ENCODE assay signal across 1 cellular context in the genomic region with DNA sequence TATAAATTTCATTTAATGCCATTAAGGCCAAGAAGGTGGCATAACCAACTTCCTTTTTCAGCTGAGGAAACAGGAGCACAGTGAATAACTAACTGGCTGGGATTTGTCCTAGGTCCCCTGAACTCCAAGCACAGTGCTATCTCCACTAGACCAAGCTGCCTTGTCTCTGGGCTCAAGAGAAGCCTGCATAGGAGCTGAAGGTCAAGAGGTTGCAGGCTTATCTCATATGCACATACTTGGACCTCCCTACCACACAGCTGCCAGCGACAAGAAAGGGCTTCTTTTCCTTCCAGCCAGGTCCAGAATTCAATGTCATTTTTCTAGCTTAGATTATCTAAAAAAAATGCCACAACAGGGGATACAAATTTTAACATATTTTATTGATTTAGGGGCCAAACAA.
TF ChIP-seq lines count a peak whose summit lies in the region.

No MANE protein-coding gene starts in this region.

TF ChIP-seq in K562, 482 proteins besides CTCF, POLR2A, EP300 and RAD21 (continued from another document and continues in another):
- TF ChIP-seq, protein P1, sequence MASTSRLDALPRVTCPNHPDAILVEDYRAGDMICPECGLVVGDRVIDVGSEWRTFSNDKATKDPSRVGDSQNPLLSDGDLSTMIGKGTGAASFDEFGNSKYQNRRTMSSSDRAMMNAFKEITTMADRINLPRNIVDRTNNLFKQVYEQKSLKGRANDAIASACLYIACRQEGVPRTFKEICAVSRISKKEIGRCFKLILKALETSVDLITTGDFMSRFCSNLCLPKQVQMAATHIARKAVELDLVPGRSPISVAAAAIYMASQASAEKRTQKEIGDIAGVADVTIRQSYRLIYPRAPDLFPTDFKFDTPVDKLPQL (IDR thresholded peaks at IDR 0.05; ENCODE audit: extremely low read depth, insufficient read length): no peak
- TF ChIP-seq TEAD1 (CRISPR knock-in tag; IDR thresholded peaks at IDR 0.05): peak; percentile 59 to 82; a peak in 2 of 4 replicates
- no peak for TF ChIP-seq RFX1 (IDR thresholded peaks at IDR 0.05)
- no peak for TF ChIP-seq RFX7 (CRISPR knock-in tag; IDR thresholded peaks at IDR 0.05)
- no peak for TF ChIP-seq ZNF282 (CRISPR knock-in tag; IDR thresholded peaks at IDR 0.05)
- TF ChIP-seq HCFC1 (IDR thresholded peaks at IDR 0.05; ENCODE audit: low read depth, low read length): no peak; the same call in 1 of the 2 replicates
- no peak for TF ChIP-seq FOXJ3 (CRISPR knock-in tag; IDR thresholded peaks at IDR 0.05)
- TF ChIP-seq, protein P2, sequence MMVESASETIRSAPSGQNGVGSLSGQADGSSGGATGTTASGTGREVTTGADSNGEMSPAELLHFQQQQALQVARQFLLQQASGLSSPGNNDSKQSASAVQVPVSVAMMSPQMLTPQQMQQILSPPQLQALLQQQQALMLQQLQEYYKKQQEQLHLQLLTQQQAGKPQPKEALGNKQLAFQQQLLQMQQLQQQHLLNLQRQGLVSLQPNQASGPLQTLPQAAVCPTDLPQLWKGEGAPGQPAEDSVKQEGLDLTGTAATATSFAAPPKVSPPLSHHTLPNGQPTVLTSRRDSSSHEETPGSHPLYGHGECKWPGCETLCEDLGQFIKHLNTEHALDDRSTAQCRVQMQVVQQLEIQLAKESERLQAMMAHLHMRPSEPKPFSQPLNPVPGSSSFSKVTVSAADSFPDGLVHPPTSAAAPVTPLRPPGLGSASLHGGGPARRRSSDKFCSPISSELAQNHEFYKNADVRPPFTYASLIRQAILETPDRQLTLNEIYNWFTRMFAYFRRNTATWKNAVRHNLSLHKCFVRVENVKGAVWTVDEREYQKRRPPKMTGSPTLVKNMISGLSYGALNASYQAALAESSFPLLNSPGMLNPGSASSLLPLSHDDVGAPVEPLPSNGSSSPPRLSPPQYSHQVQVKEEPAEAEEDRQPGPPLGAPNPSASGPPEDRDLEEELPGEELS (CRISPR knock-in tag; IDR thresholded peaks at IDR 0.05; ENCODE audit: borderline replicate concordance): no peak
- no peak for TF ChIP-seq ZNF311 (CRISPR knock-in tag; IDR thresholded peaks at IDR 0.05)
- no peak for TF ChIP-seq FOXP1 (CRISPR knock-in tag; IDR thresholded peaks at IDR 0.05)
- TF ChIP-seq, protein P3, sequence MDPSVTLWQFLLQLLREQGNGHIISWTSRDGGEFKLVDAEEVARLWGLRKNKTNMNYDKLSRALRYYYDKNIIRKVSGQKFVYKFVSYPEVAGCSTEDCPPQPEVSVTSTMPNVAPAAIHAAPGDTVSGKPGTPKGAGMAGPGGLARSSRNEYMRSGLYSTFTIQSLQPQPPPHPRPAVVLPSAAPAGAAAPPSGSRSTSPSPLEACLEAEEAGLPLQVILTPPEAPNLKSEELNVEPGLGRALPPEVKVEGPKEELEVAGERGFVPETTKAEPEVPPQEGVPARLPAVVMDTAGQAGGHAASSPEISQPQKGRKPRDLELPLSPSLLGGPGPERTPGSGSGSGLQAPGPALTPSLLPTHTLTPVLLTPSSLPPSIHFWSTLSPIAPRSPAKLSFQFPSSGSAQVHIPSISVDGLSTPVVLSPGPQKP (CRISPR knock-in tag; IDR thresholded peaks at IDR 0.05): no peak
- no peak for TF ChIP-seq COPS2 (conservative IDR thresholded peaks at IDR 0.05)
- TF ChIP-seq, protein P4, sequence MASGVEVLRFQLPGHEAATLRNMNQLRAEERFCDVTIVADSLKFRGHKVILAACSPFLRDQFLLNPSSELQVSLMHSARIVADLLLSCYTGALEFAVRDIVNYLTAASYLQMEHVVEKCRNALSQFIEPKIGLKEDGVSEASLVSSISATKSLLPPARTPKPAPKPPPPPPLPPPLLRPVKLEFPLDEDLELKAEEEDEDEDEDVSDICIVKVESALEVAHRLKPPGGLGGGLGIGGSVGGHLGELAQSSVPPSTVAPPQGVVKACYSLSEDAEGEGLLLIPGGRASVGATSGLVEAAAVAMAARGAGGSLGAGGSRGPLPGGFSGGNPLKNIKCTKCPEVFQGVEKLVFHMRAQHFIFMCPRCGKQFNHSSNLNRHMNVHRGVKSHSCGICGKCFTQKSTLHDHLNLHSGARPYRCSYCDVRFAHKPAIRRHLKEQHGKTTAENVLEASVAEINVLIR (CRISPR knock-in tag; IDR thresholded peaks at IDR 0.05): no peak
- TF ChIP-seq NCOA4 (IDR thresholded peaks at IDR 0.05; ENCODE audit: partially characterized antibody): no peak
- TF ChIP-seq, protein P5, sequence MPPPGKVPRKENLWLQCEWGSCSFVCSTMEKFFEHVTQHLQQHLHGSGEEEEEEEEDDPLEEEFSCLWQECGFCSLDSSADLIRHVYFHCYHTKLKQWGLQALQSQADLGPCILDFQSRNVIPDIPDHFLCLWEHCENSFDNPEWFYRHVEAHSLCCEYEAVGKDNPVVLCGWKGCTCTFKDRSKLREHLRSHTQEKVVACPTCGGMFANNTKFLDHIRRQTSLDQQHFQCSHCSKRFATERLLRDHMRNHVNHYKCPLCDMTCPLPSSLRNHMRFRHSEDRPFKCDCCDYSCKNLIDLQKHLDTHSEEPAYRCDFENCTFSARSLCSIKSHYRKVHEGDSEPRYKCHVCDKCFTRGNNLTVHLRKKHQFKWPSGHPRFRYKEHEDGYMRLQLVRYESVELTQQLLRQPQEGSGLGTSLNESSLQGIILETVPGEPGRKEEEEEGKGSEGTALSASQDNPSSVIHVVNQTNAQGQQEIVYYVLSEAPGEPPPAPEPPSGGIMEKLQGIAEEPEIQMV (tag; conservative IDR thresholded peaks at IDR 0.05; ENCODE audit: low read depth): no peak
- TF ChIP-seq ZNF316 (IDR thresholded peaks at IDR 0.05): no peak
- TF ChIP-seq HNRNPLL (IDR thresholded peaks at IDR 0.05; ENCODE audit: low read depth, low read length, poor library complexity, severe bottlenecking): no peak
- TF ChIP-seq PHF21A (IDR thresholded peaks at IDR 0.05; ENCODE audit: borderline replicate concordance, low read depth): peak; percentile 52; the same call in 1 of the 2 replicates
- TF ChIP-seq EWSR1 (IDR thresholded peaks at IDR 0.05; ENCODE audit: borderline replicate concordance, low read depth, partially characterized antibody): no peak
- TF ChIP-seq FOXK2 (conservative IDR thresholded peaks at IDR 0.05 in 1 of 2, IDR thresholded peaks at IDR 0.05 in 1 of 2; ENCODE audit: low read depth in 2 of 2): 0 out of 4 replicates have a peak, but pooled peaks of 1 of the 2 experiments have one; percentile 10
- TF ChIP-seq TAF1 (IDR thresholded peaks at IDR 0.05; ENCODE audit: control insufficient read depth, extremely low read depth, insufficient read depth, low read length, severe bottlenecking): no peak
- TF ChIP-seq TBP (optimal IDR thresholded peaks at IDR 0.05; ENCODE audit: low read depth, low read length): no peak
- TF ChIP-seq ZNF436 (CRISPR knock-in tag; IDR thresholded peaks at IDR 0.05): no peak
- TF ChIP-seq XRCC4 (IDR thresholded peaks at IDR 0.05; ENCODE audit: extremely low read depth, insufficient read depth, insufficient read length): no peak
- no peak for TF ChIP-seq MAFK (IDR thresholded peaks at IDR 0.05; ENCODE audit: low read length)
- TF ChIP-seq TARDBP (IDR thresholded peaks at IDR 0.05): no peak
- TF ChIP-seq, protein P6, sequence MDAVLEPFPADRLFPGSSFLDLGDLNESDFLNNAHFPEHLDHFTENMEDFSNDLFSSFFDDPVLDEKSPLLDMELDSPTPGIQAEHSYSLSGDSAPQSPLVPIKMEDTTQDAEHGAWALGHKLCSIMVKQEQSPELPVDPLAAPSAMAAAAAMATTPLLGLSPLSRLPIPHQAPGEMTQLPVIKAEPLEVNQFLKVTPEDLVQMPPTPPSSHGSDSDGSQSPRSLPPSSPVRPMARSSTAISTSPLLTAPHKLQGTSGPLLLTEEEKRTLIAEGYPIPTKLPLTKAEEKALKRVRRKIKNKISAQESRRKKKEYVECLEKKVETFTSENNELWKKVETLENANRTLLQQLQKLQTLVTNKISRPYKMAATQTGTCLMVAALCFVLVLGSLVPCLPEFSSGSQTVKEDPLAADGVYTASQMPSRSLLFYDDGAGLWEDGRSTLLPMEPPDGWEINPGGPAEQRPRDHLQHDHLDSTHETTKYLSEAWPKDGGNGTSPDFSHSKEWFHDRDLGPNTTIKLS (IDR thresholded peaks at IDR 0.05; ENCODE audit: borderline replicate concordance, low read depth): 0 out of 2 replicates have a peak, but pooled peaks have one; percentile 21
- no peak for TF ChIP-seq PURB (CRISPR knock-in tag; IDR thresholded peaks at IDR 0.05; ENCODE audit: low read depth)
- TF ChIP-seq ZBED1 (IDR thresholded peaks at IDR 0.05): 0 out of 2 replicates have a peak, but pooled peaks have one; percentile 41
- peak; percentile 63 for TF ChIP-seq PHB2 (IDR thresholded peaks at IDR 0.05; ENCODE audit: low read depth)
- TF ChIP-seq, protein P7, sequence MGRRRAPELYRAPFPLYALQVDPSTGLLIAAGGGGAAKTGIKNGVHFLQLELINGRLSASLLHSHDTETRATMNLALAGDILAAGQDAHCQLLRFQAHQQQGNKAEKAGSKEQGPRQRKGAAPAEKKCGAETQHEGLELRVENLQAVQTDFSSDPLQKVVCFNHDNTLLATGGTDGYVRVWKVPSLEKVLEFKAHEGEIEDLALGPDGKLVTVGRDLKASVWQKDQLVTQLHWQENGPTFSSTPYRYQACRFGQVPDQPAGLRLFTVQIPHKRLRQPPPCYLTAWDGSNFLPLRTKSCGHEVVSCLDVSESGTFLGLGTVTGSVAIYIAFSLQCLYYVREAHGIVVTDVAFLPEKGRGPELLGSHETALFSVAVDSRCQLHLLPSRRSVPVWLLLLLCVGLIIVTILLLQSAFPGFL (CRISPR knock-in tag; IDR thresholded peaks at IDR 0.05): no peak
- TF ChIP-seq, protein P8, sequence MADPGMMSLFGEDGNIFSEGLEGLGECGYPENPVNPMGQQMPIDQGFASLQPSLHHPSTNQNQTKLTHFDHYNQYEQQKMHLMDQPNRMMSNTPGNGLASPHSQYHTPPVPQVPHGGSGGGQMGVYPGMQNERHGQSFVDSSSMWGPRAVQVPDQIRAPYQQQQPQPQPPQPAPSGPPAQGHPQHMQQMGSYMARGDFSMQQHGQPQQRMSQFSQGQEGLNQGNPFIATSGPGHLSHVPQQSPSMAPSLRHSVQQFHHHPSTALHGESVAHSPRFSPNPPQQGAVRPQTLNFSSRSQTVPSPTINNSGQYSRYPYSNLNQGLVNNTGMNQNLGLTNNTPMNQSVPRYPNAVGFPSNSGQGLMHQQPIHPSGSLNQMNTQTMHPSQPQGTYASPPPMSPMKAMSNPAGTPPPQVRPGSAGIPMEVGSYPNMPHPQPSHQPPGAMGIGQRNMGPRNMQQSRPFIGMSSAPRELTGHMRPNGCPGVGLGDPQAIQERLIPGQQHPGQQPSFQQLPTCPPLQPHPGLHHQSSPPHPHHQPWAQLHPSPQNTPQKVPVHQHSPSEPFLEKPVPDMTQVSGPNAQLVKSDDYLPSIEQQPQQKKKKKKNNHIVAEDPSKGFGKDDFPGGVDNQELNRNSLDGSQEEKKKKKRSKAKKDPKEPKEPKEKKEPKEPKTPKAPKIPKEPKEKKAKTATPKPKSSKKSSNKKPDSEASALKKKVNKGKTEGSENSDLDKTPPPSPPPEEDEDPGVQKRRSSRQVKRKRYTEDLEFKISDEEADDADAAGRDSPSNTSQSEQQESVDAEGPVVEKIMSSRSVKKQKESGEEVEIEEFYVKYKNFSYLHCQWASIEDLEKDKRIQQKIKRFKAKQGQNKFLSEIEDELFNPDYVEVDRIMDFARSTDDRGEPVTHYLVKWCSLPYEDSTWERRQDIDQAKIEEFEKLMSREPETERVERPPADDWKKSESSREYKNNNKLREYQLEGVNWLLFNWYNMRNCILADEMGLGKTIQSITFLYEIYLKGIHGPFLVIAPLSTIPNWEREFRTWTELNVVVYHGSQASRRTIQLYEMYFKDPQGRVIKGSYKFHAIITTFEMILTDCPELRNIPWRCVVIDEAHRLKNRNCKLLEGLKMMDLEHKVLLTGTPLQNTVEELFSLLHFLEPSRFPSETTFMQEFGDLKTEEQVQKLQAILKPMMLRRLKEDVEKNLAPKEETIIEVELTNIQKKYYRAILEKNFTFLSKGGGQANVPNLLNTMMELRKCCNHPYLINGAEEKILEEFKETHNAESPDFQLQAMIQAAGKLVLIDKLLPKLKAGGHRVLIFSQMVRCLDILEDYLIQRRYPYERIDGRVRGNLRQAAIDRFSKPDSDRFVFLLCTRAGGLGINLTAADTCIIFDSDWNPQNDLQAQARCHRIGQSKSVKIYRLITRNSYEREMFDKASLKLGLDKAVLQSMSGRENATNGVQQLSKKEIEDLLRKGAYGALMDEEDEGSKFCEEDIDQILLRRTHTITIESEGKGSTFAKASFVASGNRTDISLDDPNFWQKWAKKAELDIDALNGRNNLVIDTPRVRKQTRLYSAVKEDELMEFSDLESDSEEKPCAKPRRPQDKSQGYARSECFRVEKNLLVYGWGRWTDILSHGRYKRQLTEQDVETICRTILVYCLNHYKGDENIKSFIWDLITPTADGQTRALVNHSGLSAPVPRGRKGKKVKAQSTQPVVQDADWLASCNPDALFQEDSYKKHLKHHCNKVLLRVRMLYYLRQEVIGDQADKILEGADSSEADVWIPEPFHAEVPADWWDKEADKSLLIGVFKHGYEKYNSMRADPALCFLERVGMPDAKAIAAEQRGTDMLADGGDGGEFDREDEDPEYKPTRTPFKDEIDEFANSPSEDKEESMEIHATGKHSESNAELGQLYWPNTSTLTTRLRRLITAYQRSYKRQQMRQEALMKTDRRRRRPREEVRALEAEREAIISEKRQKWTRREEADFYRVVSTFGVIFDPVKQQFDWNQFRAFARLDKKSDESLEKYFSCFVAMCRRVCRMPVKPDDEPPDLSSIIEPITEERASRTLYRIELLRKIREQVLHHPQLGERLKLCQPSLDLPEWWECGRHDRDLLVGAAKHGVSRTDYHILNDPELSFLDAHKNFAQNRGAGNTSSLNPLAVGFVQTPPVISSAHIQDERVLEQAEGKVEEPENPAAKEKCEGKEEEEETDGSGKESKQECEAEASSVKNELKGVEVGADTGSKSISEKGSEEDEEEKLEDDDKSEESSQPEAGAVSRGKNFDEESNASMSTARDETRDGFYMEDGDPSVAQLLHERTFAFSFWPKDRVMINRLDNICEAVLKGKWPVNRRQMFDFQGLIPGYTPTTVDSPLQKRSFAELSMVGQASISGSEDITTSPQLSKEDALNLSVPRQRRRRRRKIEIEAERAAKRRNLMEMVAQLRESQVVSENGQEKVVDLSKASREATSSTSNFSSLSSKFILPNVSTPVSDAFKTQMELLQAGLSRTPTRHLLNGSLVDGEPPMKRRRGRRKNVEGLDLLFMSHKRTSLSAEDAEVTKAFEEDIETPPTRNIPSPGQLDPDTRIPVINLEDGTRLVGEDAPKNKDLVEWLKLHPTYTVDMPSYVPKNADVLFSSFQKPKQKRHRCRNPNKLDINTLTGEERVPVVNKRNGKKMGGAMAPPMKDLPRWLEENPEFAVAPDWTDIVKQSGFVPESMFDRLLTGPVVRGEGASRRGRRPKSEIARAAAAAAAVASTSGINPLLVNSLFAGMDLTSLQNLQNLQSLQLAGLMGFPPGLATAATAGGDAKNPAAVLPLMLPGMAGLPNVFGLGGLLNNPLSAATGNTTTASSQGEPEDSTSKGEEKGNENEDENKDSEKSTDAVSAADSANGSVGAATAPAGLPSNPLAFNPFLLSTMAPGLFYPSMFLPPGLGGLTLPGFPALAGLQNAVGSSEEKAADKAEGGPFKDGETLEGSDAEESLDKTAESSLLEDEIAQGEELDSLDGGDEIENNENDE (IDR thresholded peaks at IDR 0.05; ENCODE audit: low read depth, low read length): no peak
- TF ChIP-seq DMBX1 (CRISPR knock-in tag; IDR thresholded peaks at IDR 0.05; ENCODE audit: borderline replicate concordance): peak; percentile 77
- TF ChIP-seq TCF7 (IDR thresholded peaks at IDR 0.05; ENCODE audit: borderline replicate concordance): no peak
- peak; percentile 50 for TF ChIP-seq CREM (IDR thresholded peaks at IDR 0.05; ENCODE audit: low read depth)
- TF ChIP-seq, protein P9, sequence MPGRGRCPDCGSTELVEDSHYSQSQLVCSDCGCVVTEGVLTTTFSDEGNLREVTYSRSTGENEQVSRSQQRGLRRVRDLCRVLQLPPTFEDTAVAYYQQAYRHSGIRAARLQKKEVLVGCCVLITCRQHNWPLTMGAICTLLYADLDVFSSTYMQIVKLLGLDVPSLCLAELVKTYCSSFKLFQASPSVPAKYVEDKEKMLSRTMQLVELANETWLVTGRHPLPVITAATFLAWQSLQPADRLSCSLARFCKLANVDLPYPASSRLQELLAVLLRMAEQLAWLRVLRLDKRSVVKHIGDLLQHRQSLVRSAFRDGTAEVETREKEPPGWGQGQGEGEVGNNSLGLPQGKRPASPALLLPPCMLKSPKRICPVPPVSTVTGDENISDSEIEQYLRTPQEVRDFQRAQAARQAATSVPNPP (IDR thresholded peaks at IDR 0.05; ENCODE audit: borderline replicate concordance, insufficient read depth, insufficient read length): no peak
